In genomic region chr16:391885-392335, GRCh38 we compare ENCODE assay signal across 8 cellular contexts. TPM values are rescaled to one million over a fixed set of nuclear protein-coding genes. Genes with fewer than 3 reads are reported as not detected.
DNase-seq lines count a peak whose midpoint lies in the region; ATAC-seq and TF ChIP-seq lines count a peak whose summit lies in the region.

No MANE protein-coding gene starts in this region.

- no peak overlapping the region for H4K5ac ChIP-seq in mesendoderm (ENCODE audit: low read length)

- H3K4me1 ChIP-seq in mesendoderm (ENCODE audit: control insufficient read depth, low read depth, low read length): no peaks in the 10 kb centered on the region

- H3K27ac ChIP-seq in mesendoderm (ENCODE audit: low read depth, low read length): no peak overlapping the region

- no peaks in the 10 kb centered on the region for H3K36me3 ChIP-seq in mesendoderm (ENCODE audit: control insufficient read depth, insufficient read depth, low read length)

- H3K79me1 ChIP-seq in mesendoderm (ENCODE audit: low read length): no peaks in the 10 kb centered on the region

- no CpG with 5 or more reads among the region's 7 CpGs for WGBS in mesendoderm (ENCODE audit: extremely low coverage, insufficient coverage, low lambda C conversion rate)

- H2BK120ac ChIP-seq in mesendoderm (ENCODE audit: low read depth, low read length): no peak overlapping the region

- no peaks in the 10 kb centered on the region for H3K36me3 Mint-ChIP-seq in chondrocyte (ENCODE audit: low read depth)

- no peak overlapping the region for H2BK15ac ChIP-seq in mesendoderm (replicated peaks; ENCODE audit: low read depth)

- peak; percentile 30 to 73 (median 61) for DNase-seq in NCI-H1417 (lab: John Stamatoyannopoulos, UW)
- DNase-seq in NCI-H1417 treated with DMSO at 0.1 percent for 48 hours (lab: John Stamatoyannopoulos, UW): no peak
- peak; percentile 60 for DNase-seq in NCI-H2196 (lab: John Stamatoyannopoulos, UW; ENCODE audit: unreplicated experiment)
- peak; percentile 66 to 77 for DNase-seq in activated CD4-positive, alpha-beta T cell treated with anti-CD3 and anti-CD28 coated beads for 4 hours
- DNase-seq in chondrocyte (ENCODE audit: low spot score): peak; percentile 72
- DNase-seq in mesendoderm: peak; percentile 87
- peak; percentile 74 for DNase-seq in stimulated activated CD8-positive, alpha-beta memory T cell treated with anti-CD3 and anti-CD28 coated beads, Interleukin-7, amount 100 ng/mL, for 24 hours (ENCODE audit: low read depth)

- no peak overlapping the region for H3K27ac Mint-ChIP-seq in chondrocyte (ENCODE audit: unreplicated experiment)

- peaks cover 3% of the 10 kb centered on the region for H3K9me3 Mint-ChIP-seq in chondrocyte (ENCODE audit: low read depth)

- no peak overlapping the region for H3K56ac ChIP-seq in mesendoderm (ENCODE audit: low read length)

- H3K23ac ChIP-seq in mesendoderm (ENCODE audit: low read length): no peak overlapping the region

- no peak overlapping the region for H4K8ac ChIP-seq in mesendoderm (ENCODE audit: low read depth, low read length)

- H2BK5ac ChIP-seq in mesendoderm (ENCODE audit: low read length): no peak overlapping the region

- no peak for ATAC-seq in HG03280 (IDR thresholded peaks at IDR 0.05; ENCODE audit: unreplicated experiment)

- no peaks in the 10 kb centered on the region for H3K27me3 Mint-ChIP-seq in chondrocyte (ENCODE audit: low read depth)

- H3K4me3 ChIP-seq in mesendoderm (ENCODE audit: low read length): no peak overlapping the region

- no peak overlapping the region for H3K18ac ChIP-seq in mesendoderm (ENCODE audit: low read length)

- no peak overlapping the region for H3K9ac ChIP-seq in mesendoderm (ENCODE audit: low read length)

- H3K4me1 Mint-ChIP-seq in chondrocyte (ENCODE audit: low read depth): peaks cover 19% of the 10 kb centered on the region

- no peak overlapping the region for H3K4me2 ChIP-seq in mesendoderm (ENCODE audit: low read length)

- TF ChIP-seq CTCF in chondrocyte (IDR thresholded peaks at IDR 0.05): peak; percentile 78

- no peaks in the 10 kb centered on the region for H3K27me3 ChIP-seq in mesendoderm (ENCODE audit: insufficient read depth, low read length, poor library complexity)

- no peak overlapping the region for H3K4me3 Mint-ChIP-seq in chondrocyte (ENCODE audit: unreplicated experiment)

- no peak overlapping the region for H2AK5ac ChIP-seq in mesendoderm (ENCODE audit: low read length)

- H3K4ac ChIP-seq in mesendoderm (ENCODE audit: low read depth, low read length): no peak overlapping the region

- H3K79me2 ChIP-seq in mesendoderm (ENCODE audit: control insufficient read depth, insufficient read depth, low read length): no peaks in the 10 kb centered on the region

RNA-seq across cellular contexts. Expression of gene NME4, which starts 5.1 kb away (rescaled TPM):
- total RNA-seq in chondrocyte: 176 to 246 TPM (median 231 TPM) in 3 replicates
- polyA plus RNA-seq in mesendoderm (2013, experiment 1 of 2): 248 TPM
- polyA plus RNA-seq in mesendoderm (2013, experiment 2 of 2): 246 TPM

RNA-seq across cellular contexts. Expression of gene DECR2, which starts 9.8 kb away (rescaled TPM):
- total RNA-seq in chondrocyte: 21.8 to 25.1 TPM (median 22.2 TPM) in 3 replicates
- 10.0 TPM for polyA plus RNA-seq in mesendoderm (2013, experiment 1 of 2)
- polyA plus RNA-seq in mesendoderm (2013, experiment 2 of 2): 9.9 TPM

RNA-seq across cellular contexts. Expression of gene PGAP6, which starts 10.1 kb away (rescaled TPM):
- 49.5 to 61.2 TPM (median 59.7 TPM) in 3 replicates for total RNA-seq in chondrocyte
- 41.6 TPM for polyA plus RNA-seq in mesendoderm (2013, experiment 1 of 2)
- polyA plus RNA-seq in mesendoderm (2013, experiment 2 of 2): 46.4 TPM

RNA-seq across cellular contexts. Expression of gene MRPL28, which starts 21.6 kb away (rescaled TPM):
- 53.4 to 57.7 TPM (median 54.7 TPM) in 3 replicates for total RNA-seq in chondrocyte
- 85.5 TPM for polyA plus RNA-seq in mesendoderm (2013, experiment 1 of 2)
- polyA plus RNA-seq in mesendoderm (2013, experiment 2 of 2): 86.9 TPM

RNA-seq across cellular contexts. Expression of gene RAB11FIP3, which starts 33.5 kb away (rescaled TPM):
- total RNA-seq in chondrocyte: 41.9 to 52.4 TPM (median 45.1 TPM) in 3 replicates
- polyA plus RNA-seq in mesendoderm (2013, experiment 1 of 2): 14.0 TPM
- polyA plus RNA-seq in mesendoderm (2013, experiment 2 of 2): 14.5 TPM
